In the genomic region with DNA sequence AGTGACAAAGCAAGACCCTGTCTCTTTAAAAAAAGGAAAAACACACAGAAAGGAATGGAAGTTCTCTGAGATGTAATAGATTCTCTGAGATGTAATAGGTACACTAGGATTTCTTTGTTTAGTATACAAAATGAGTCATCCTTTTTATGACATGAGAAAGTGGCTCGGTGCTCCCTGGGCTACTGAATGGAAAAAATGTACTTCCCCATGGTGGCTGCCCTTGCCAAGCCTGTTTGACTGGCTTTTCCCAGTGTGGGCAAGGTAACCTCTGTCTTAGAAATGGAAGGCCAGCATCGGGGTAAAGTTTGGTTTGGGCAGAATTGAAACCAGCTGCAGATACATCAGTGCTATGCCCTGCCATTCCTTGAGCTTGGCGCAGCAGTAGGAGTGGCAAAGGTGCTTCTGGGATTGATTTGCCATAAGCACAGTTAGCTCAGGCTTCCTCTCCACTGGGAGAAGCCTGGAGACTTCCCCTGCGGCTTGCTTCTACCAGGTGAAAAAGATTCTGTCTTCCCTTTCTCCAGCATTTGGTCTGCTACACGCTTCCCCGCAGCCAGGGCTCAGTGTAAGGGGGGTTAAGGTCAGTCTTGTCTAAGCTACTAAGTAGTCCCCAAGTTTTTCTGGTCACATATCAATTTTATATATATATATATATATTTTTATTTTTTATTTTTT, we compare ENCODE assay signal across 1 cellular context.
TF ChIP-seq lines count a peak whose summit lies in the region.

No MANE protein-coding gene starts in this region.

TF ChIP-seq in HCT116, 20 proteins besides CTCF, POLR2A, EP300 and RAD21 (continued from another document):
- TF ChIP-seq MAX (IDR thresholded peaks at IDR 0.05): 0 out of 2 replicates have a peak, but pooled peaks have one; percentile 44
- TF ChIP-seq CBX3 (IDR thresholded peaks at IDR 0.05; ENCODE audit: low read depth): peak; percentile 60; the same call in 1 of the 2 replicates
- TF ChIP-seq, protein P1, sequence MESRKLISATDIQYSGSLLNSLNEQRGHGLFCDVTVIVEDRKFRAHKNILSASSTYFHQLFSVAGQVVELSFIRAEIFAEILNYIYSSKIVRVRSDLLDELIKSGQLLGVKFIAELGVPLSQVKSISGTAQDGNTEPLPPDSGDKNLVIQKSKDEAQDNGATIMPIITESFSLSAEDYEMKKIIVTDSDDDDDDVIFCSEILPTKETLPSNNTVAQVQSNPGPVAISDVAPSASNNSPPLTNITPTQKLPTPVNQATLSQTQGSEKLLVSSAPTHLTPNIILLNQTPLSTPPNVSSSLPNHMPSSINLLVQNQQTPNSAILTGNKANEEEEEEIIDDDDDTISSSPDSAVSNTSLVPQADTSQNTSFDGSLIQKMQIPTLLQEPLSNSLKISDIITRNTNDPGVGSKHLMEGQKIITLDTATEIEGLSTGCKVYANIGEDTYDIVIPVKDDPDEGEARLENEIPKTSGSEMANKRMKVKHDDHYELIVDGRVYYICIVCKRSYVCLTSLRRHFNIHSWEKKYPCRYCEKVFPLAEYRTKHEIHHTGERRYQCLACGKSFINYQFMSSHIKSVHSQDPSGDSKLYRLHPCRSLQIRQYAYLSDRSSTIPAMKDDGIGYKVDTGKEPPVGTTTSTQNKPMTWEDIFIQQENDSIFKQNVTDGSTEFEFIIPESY (IDR thresholded peaks at IDR 0.05; ENCODE audit: extremely low read depth, insufficient replicate concordance, low read length): no peak
- TF ChIP-seq EZH2phosphoT487 (IDR thresholded peaks at IDR 0.05; ENCODE audit: borderline replicate concordance): no peak
- no peak for TF ChIP-seq SIN3A (IDR thresholded peaks at IDR 0.05; ENCODE audit: low read depth)
